ENCODE assay signal across 8 cellular contexts in the genomic region with DNA sequence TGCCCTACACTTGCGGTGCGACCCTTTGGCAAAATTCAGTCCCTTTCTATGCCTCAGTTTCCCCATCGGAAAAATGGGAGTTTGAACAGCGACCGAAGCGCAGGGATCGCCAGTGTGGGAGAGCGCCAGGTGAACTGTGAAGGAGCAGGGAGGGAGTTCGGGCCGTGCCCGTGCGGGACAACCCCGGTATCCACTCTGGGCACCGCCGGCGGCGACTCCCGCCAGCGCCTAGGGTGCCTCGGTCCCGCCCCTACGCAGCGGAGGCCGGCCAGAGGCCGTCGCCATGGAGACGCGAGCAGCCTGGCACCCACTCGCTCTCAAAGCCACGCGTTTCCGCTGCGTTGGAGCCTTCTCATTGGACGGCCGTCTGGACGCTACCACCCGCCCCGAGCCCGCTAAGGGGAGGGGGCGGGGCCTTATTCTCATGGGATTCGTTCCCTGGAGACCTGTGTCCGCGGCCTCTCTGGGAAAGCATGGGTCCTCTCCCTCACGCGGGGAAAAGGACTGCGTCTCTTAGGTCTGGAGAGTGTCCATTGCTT. TPM values are rescaled to one million over a fixed set of nuclear protein-coding genes. Genes with fewer than 3 reads are reported as not detected.
DNase-seq lines count a peak whose midpoint lies in the region; ATAC-seq and TF ChIP-seq lines count a peak whose summit lies in the region.

No MANE protein-coding gene starts in this region.

- DNase-seq in AG04449 (ENCODE audit: low read depth, low spot score) (peak; percentile 70), NCI-H2227 (lab: John Stamatoyannopoulos, UW; ENCODE audit: unreplicated experiment) (peak; percentile 99), WTC11 (ENCODE audit: low spot score) (peak; percentile 97), caudate nucleus (lab: John Stamatoyannopoulos, UW) (peak; percentile 82 to 99 (median 97)), inferior parietal cortex (ENCODE audit: extremely low spot score) (peak; percentile 98)
- peak; percentile 94 to 95 for DNase-seq in stimulated activated CD4-positive, alpha-beta T cell treated with anti-CD3 and anti-CD28 coated beads, Interleukin-12 subunit alpha, Interleukin-12 subunit beta, amount 100 ng/mL, for 24 hours (ENCODE audit: low read depth in 2 of 2)

- H3K36me3 Mint-ChIP-seq in WTC11 = no peaks in the 10 kb centered on the region

- POLR2A ChIA-PET in AG04449 (lab: Yijun Ruan, JAX) = no interaction called here
- POLR2A ChIA-PET in WTC11 (lab: Charles Lee) = interaction anchor here (0.6 to 0.9 kb wide), 4 partner anchors 24 to 101 kb away, joined by 3 to 4 read pairs (median 3); a partner anchor contains a TSS

- no peaks in the 10 kb centered on the region for H3K27me3 Mint-ChIP-seq in WTC11 (ENCODE audit: low read depth)

- CTCF ChIA-PET in AG04449 (lab: Yijun Ruan, JAX) (interaction anchor here (1.6 to 2.0 kb wide), 2 partner anchors 37 to 39 kb away, joined by 4 to 9 read pairs; no protein-coding TSS in a partner anchor), WTC11 (lab: Charles Lee) (interaction anchor here (0.9 to 1.4 kb wide), 6 partner anchors 13 to 105 kb away, joined by 3 to 10 read pairs (median 5); a partner anchor contains a TSS)

- peak overlapping the region; percentile 96 for H3K27ac Mint-ChIP-seq in WTC11

- H3K4me3 ChIP-seq in AG04449 (ENCODE audit: low read depth, low read length) = peak overlapping the region; percentile 92

- no peaks in the 10 kb centered on the region for H3K9me3 Mint-ChIP-seq in WTC11

- TF ChIP-seq CTCF in AG04449 (IDR thresholded peaks at IDR 0.05; ENCODE audit: insufficient read depth, low read length, missing control alignments) = no peak
- TF ChIP-seq CTCF in WTC11 (IDR thresholded peaks at IDR 0.05) = no peak

- H3K27ac ChIP-seq in caudate nucleus (ENCODE audit: low read depth, low read length) = peak overlapping the region; percentile 99

- peaks cover 32% of the 10 kb centered on the region for H3K4me1 Mint-ChIP-seq in WTC11

- ATAC-seq in GM18907 (IDR thresholded peaks at IDR 0.05; ENCODE audit: unreplicated experiment) (peak; percentile 80), HG03139 (IDR thresholded peaks at IDR 0.05; ENCODE audit: unreplicated experiment) (peak; percentile 60), WTC11 (peak; percentile 83)

- H3K4me3 Mint-ChIP-seq in WTC11 = peak overlapping the region; percentile 86

TF ChIP-seq in WTC11, 78 proteins besides CTCF, POLR2A, EP300 and RAD21:
- TF ChIP-seq SP1 (CRISPR knock-in tag; conservative IDR thresholded peaks at IDR 0.05) (peak; percentile 85), SMAD4 (CRISPR knock-in tag; IDR thresholded peaks at IDR 0.05) (no peak), FOXK1 (CRISPR knock-in tag; IDR thresholded peaks at IDR 0.05) (peak; percentile 56; the same call in 1 of the 2 replicates), ZNF232 (CRISPR knock-in tag; IDR thresholded peaks at IDR 0.05) (peak; percentile 41), SMAD3 (CRISPR knock-in tag; IDR thresholded peaks at IDR 0.05; ENCODE audit: borderline replicate concordance) (no peak), NFYB (CRISPR knock-in tag; conservative IDR thresholded peaks at IDR 0.05; ENCODE audit: low read depth) (peak; percentile 52), NFE2L1 (CRISPR knock-in tag; IDR thresholded peaks at IDR 0.05) (0 out of 2 replicates have a peak, but pooled peaks have one; percentile 58), GABPB1 (CRISPR knock-in tag; IDR thresholded peaks at IDR 0.05) (no peak), ZNF423 (CRISPR knock-in tag; IDR thresholded peaks at IDR 0.05) (0 out of 2 replicates have a peak, but pooled peaks have one; percentile 27), ESRRA (CRISPR knock-in tag; IDR thresholded peaks at IDR 0.05; ENCODE audit: borderline replicate concordance) (no peak), TCF7 (CRISPR knock-in tag; IDR thresholded peaks at IDR 0.05; ENCODE audit: low read depth) (no peak)
- TF ChIP-seq, protein P1, sequence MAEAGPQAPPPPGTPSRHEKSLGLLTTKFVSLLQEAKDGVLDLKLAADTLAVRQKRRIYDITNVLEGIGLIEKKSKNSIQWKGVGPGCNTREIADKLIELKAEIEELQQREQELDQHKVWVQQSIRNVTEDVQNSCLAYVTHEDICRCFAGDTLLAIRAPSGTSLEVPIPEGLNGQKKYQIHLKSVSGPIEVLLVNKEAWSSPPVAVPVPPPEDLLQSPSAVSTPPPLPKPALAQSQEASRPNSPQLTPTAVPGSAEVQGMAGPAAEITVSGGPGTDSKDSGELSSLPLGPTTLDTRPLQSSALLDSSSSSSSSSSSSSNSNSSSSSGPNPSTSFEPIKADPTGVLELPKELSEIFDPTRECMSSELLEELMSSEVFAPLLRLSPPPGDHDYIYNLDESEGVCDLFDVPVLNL (CRISPR knock-in tag; IDR thresholded peaks at IDR 0.05; ENCODE audit: borderline replicate concordance, low read depth) = 0 out of 2 replicates have a peak, but pooled peaks have one; percentile 49
- TF ChIP-seq, protein P2, sequence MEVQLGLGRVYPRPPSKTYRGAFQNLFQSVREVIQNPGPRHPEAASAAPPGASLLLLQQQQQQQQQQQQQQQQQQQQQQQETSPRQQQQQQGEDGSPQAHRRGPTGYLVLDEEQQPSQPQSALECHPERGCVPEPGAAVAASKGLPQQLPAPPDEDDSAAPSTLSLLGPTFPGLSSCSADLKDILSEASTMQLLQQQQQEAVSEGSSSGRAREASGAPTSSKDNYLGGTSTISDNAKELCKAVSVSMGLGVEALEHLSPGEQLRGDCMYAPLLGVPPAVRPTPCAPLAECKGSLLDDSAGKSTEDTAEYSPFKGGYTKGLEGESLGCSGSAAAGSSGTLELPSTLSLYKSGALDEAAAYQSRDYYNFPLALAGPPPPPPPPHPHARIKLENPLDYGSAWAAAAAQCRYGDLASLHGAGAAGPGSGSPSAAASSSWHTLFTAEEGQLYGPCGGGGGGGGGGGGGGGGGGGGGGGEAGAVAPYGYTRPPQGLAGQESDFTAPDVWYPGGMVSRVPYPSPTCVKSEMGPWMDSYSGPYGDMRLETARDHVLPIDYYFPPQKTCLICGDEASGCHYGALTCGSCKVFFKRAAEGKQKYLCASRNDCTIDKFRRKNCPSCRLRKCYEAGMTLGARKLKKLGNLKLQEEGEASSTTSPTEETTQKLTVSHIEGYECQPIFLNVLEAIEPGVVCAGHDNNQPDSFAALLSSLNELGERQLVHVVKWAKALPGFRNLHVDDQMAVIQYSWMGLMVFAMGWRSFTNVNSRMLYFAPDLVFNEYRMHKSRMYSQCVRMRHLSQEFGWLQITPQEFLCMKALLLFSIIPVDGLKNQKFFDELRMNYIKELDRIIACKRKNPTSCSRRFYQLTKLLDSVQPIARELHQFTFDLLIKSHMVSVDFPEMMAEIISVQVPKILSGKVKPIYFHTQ (CRISPR knock-in tag; IDR thresholded peaks at IDR 0.05) = no peak

RNA-seq across cellular contexts. Expression of a gene that starts 0.7 kb away (rescaled TPM):
- total RNA-seq in WTC11 (2021) = 221 to 278 TPM (median 253 TPM) in 3 replicates

RNA-seq across cellular contexts. Expression of a gene that starts 24.0 kb away (rescaled TPM):
- total RNA-seq in WTC11 (2021) = 49.9 to 53.3 TPM (median 50.3 TPM) in 3 replicates

RNA-seq across cellular contexts. Expression of a gene that starts 39.4 kb away (rescaled TPM):
- 11.0 to 12.6 TPM (median 11.6 TPM) in 3 replicates for total RNA-seq in WTC11 (2021)

RNA-seq across cellular contexts. Expression of a gene that starts 45.8 kb away (rescaled TPM):
- 10.1 to 14.1 TPM (median 10.7 TPM) in 3 replicates for total RNA-seq in WTC11 (2021)

Comparison
In these comparisons a context has a peak if more than half of its experiments do, and no peak if none do; other contexts are left out.
1. Peak in every context shown above with its lines: DNase-seq, ATAC-seq, H3K4me3 ChIP-seq and H3K27ac ChIP-seq.